9 cellular contexts compared by ENCODE assay signal in the genomic region with DNA sequence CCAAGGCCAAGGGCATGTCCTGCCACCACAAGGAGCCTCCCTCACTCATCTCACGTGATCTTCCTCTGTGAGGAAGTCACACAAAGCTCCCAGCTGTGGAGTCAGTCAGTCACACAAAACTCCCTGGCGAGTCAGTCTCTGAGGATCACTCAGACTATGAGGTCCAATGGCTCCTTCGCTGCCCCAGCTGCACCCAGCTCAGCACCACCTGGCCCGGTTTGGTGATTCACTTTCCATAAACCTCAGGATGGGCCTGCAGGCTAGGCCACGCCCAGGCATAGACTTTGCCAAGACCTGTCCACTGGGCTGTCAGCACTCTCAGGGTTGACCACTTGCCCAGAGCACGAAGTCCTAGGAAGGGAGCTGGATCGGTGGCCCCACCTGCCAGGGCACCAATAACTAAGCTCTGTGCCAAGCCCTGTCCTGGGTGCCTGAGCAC.
DNase-seq lines count a peak whose midpoint lies in the region; ATAC-seq and TF ChIP-seq lines count a peak whose summit lies in the region.
"Had no signal": no experiment of that assay in that cellular context is flagged by ENCODE, and none has a peak within 500 bp of the region (broad histone marks: within the 10 kb centered on the region; RNA-seq: fewer than 3 reads in every experiment).

No MANE protein-coding gene starts in this region.

- no peaks in the 10 kb centered on the region for H3K4me1 ChIP-seq in Panc1 (ENCODE audit: control insufficient read depth, insufficient read depth, low read length)

- no peak overlapping the region for H3K27ac ChIP-seq in Panc1 (ENCODE audit: low read length)

- H3K4me3 ChIP-seq in HFF-Myc (replicated peaks; ENCODE audit: low read depth, low read length) (no peak overlapping the region), Panc1 (ENCODE audit: low read depth in 2 of 2, low read length in 2 of 2) (no peak overlapping the region), fibroblast of the aortic adventitia (ENCODE audit: low read depth, low read length) (no peak overlapping the region), skeletal muscle cell (ENCODE audit: low read depth, low read length) (no peak overlapping the region)

- BruUV-seq in Panc1 (replicated peaks; lab: Mats Ljungman, UMichigan), result no TSS peak

- H3K9me3 ChIP-seq in Panc1 (ENCODE audit: control insufficient read depth, insufficient read depth, low read depth, low read length), result no peaks in the 10 kb centered on the region

- peak; percentile 56 for ATAC-seq in Panc1
- ATAC-seq in GM21367 (IDR thresholded peaks at IDR 0.05; ENCODE audit: unreplicated experiment), result no peak
- no peak for ATAC-seq in HG02970 (IDR thresholded peaks at IDR 0.05; ENCODE audit: low FRiP score, unreplicated experiment)
- ATAC-seq: stimulated activated naive CD8-positive, alpha-beta T cell treated with anti-CD3 and anti-CD28 coated beads, Interleukin-15, Interleukin-2, amounts not matched to agents 100 U/mL and 50 U/mL, for 24 hours had no signal

- CTCF ChIA-PET in Panc1 (lab: Charles Lee), result no interaction called here

- no peaks in the 10 kb centered on the region for H3K27me3 ChIP-seq in Panc1 (ENCODE audit: control insufficient read depth, insufficient read depth, low read length)

- POLR2A ChIA-PET in Panc1 (lab: Charles Lee), result interaction anchor here (0.6 kb wide), 1 partner anchor 59 kb away, joined by 3 read pairs; no protein-coding TSS in a partner anchor

- TF ChIP-seq CTCF in HFF-Myc (IDR thresholded peaks at IDR 0.05; ENCODE audit: low read depth, low read length, missing control alignments) (no peak), Panc1 (IDR thresholded peaks at IDR 0.05) (no peak), fibroblast of the aortic adventitia (IDR thresholded peaks at IDR 0.05; ENCODE audit: insufficient read depth, low read length) (no peak)

- no peaks in the 10 kb centered on the region for H3K36me3 ChIP-seq in Panc1 (ENCODE audit: control insufficient read depth, insufficient read depth, low read length)

- intact Hi-C loops in Panc1 (cut with micrococcal nuclease; ENCODE audit: unreplicated experiment), result no loop called here

- in situ Hi-C loops in Panc1 (cut with HindIII; ENCODE audit: low pct_unique_long_range_greater_than_20kb, low sequenced_read_pairs), result no loop called here

- peak; percentile 64 for DNase-seq in HFF-Myc (ENCODE audit: extremely low read depth, low read depth)
- DNase-seq in Panc1 (ENCODE audit: low read depth, low spot score), result peak; percentile 25
- peak; percentile 25 for DNase-seq in fibroblast of the aortic adventitia (ENCODE audit: low read depth)
- DNase-seq in skeletal muscle cell (ENCODE audit: low read depth), result peak; percentile 32
- no peak for DNase-seq in NCI-H146 (lab: John Stamatoyannopoulos, UW)
- DNase-seq: H7; stimulated activated naive CD8-positive, alpha-beta T cell treated with anti-CD3 and anti-CD28 coated beads, Interleukin-15, Interleukin-2, amounts not matched to agents 100 U/mL and 50 U/mL, for 24 hours had no signal
